Comparison of ENCODE assay signal across 17 cellular contexts in the genomic region with DNA sequence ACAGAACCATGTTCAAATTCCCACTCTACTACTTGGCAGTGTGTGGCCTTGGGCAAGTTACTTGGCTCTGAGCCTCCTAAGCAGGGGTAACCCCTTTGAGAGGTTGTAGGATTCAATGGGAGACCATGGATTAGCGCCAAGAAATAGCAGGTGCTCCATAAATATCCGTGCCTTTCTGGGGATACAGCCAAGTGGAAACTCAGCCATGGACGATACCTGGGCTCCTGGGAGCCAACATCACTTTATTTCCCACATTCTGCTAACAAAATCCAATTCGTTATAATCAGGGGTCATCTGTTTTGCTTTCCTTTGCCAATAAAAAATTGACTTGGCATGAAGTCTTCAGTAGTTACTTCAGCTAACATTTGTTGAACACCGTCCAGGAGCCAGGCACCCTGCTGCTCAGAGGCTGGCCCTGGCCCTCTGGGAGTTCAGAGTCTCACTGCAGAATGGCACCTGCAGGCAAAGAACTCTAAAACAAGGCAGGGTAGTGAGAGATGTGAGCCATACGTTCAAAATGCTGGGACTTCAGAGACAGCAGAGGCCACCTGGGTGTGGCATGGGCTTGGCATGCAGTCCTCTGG. TPM values are rescaled to one million over a fixed set of nuclear protein-coding genes. Genes with fewer than 3 reads are reported as not detected.
DNase-seq lines count a peak whose midpoint lies in the region; ATAC-seq, FAIRE-seq and TF ChIP-seq lines count a peak whose summit lies in the region.
"Had no signal": no experiment of that assay in that cellular context is flagged by ENCODE, and none has a peak within 500 bp of the region (broad histone marks: within the 10 kb centered on the region; RNA-seq: fewer than 3 reads in every experiment).

No MANE protein-coding gene starts in this region.

- in situ Hi-C loops in T47D (cut with HindIII; ENCODE audit: low pct_unique_long_range_greater_than_20kb, low sequenced_read_pairs), result no loop called here
- in situ Hi-C loops in mammary epithelial cell (cut with MboI; ENCODE audit: low sequenced_read_pairs in 2 of 2), result no loop called here

- H3K9ac ChIP-seq in mammary epithelial cell (ENCODE audit: insufficient read depth, low read length) (no peak overlapping the region), OCI-LY3 (ENCODE audit: low read length) (no peak overlapping the region)

- no peaks in the 10 kb centered on the region for H4K20me1 ChIP-seq in mammary epithelial cell (ENCODE audit: insufficient read depth, low read length)
- no peaks in the 10 kb centered on the region for H4K20me1 ChIP-seq in OCI-LY3 (ENCODE audit: insufficient read depth, low read length)

- H3K36me3 ChIP-seq in mammary epithelial cell (ENCODE audit: insufficient read depth, low read length) (no peaks in the 10 kb centered on the region), OCI-LY3 (replicated peaks; ENCODE audit: low read depth, low read length) (peaks cover 3% of the 10 kb centered on the region), thyroid gland (no peaks in the 10 kb centered on the region), tibial nerve (no peaks in the 10 kb centered on the region)
- H3K36me3 ChIP-seq: SJSA1 had no signal

- H2AFZ ChIP-seq in mammary epithelial cell (ENCODE audit: low read depth, low read length) (no peak overlapping the region), OCI-LY3 (ENCODE audit: low read depth, low read length) (no peak overlapping the region)

- no TSS peak for BruUV-seq in mammary epithelial cell (replicated peaks; lab: Mats Ljungman, UMichigan)

- H3K79me2 ChIP-seq in mammary epithelial cell (ENCODE audit: insufficient read depth, low read length) (no peaks in the 10 kb centered on the region), OCI-LY3 (ENCODE audit: low read length) (no peaks in the 10 kb centered on the region)

- H3K27me3 ChIP-seq in mammary epithelial cell (ENCODE audit: insufficient read depth, low read length), result no peaks in the 10 kb centered on the region
- no peaks in the 10 kb centered on the region for H3K27me3 ChIP-seq in OCI-LY3 (ENCODE audit: low read depth, low read length)
- no peaks in the 10 kb centered on the region for H3K27me3 ChIP-seq in thyroid gland
- H3K27me3 ChIP-seq in tibial nerve, result no peaks in the 10 kb centered on the region
- H3K27me3 ChIP-seq: SJSA1 had no signal

- no peak for ATAC-seq in HG03565 (IDR thresholded peaks at IDR 0.05; ENCODE audit: unreplicated experiment)
- ATAC-seq: activated CD8-positive, alpha-beta memory T cell treated with anti-CD3 and anti-CD28 coated beads, Interleukin-2, amount 10 ng/mL, durations not matched to agents 7 days and 5 days had no signal

- intact Hi-C loops in mammary epithelial cell (cut with micrococcal nuclease) (no loop called here), thyroid gland (cut with DNase I) (no loop called here)

- H3K4me3 ChIP-seq in mammary epithelial cell (replicated peaks in 1 of 3; ENCODE audit: insufficient read depth in 1 of 3, low read depth in 2 of 3, low read length in 3 of 3), result no peak overlapping the region
- no peak overlapping the region for H3K4me3 ChIP-seq in OCI-LY3 (ENCODE audit: low read length)
- H3K4me3 ChIP-seq in thyroid gland (replicated peaks in 1 of 3), result no peak overlapping the region
- H3K4me3 ChIP-seq in tibial nerve, result no peak overlapping the region
- H3K4me3 ChIP-seq: SJSA1 had no signal

- TF ChIP-seq CTCF in mammary epithelial cell (conservative IDR thresholded peaks at IDR 0.05 in 1 of 2, IDR thresholded peaks at IDR 0.05 in 1 of 2; ENCODE audit: extremely low read depth in 1 of 2, insufficient read depth in 1 of 2, low read depth in 1 of 2, low read length in 2 of 2) (no peak), OCI-LY3 (IDR thresholded peaks at IDR 0.05; ENCODE audit: low read depth, low read length) (no peak), thyroid gland (IDR thresholded peaks at IDR 0.05) (no peak), tibial nerve (IDR thresholded peaks at IDR 0.05) (no peak)

- no peak for TF ChIP-seq EP300 in tibial nerve (IDR thresholded peaks at IDR 0.05)

- no peak overlapping the region for H3K27ac ChIP-seq in mammary epithelial cell (ENCODE audit: insufficient read depth, low read depth, low read length)
- H3K27ac ChIP-seq in OCI-LY3 (ENCODE audit: low read length), result peak overlapping the region; percentile 26; the same call in 1 of the 2 replicates
- no peak overlapping the region for H3K27ac ChIP-seq in thyroid gland
- H3K27ac ChIP-seq in tibial nerve, result no peak overlapping the region
- H3K27ac ChIP-seq: SJSA1 had no signal

- DNase-seq in T47D (ENCODE audit: low read depth in 1 of 2, low spot score in 1 of 2), result peak; percentile 88 to 99
- DNase-seq in mammary epithelial cell, result no peak
- DNase-seq in NCI-H1694 (lab: John Stamatoyannopoulos, UW), result peak; percentile 49
- DNase-seq in thyroid gland, result peak; percentile 29 to 41
- no peak for DNase-seq in tibial nerve (ENCODE audit: low spot score in 2 of 2)
- no peak for DNase-seq in GM19239 (ENCODE audit: insufficient read length, low spot score)
- DNase-seq: activated CD8-positive, alpha-beta memory T cell treated with anti-CD3 and anti-CD28 coated beads, Interleukin-2, amount 10 ng/mL, durations not matched to agents 7 days and 5 days; activated naive CD4-positive, alpha-beta T cell treated with anti-CD3 and anti-CD28 coated beads, Interleukin-2, amount 50 U/mL, for 16 hours; H9; NK-92 treated with Interleukin-12 subunit alpha and Interleukin-12 subunit beta, amount 100 ng/mL, for 24 hours had no signal

- TF ChIP-seq POLR2A in thyroid gland (IDR thresholded peaks at IDR 0.05) (no peak), tibial nerve (IDR thresholded peaks at IDR 0.05) (no peak)

- CTCF ChIA-PET in mammary epithelial cell (lab: Charles Lee; ENCODE audit: low non-redundant PET), result no interaction called here

- WGBS in mammary epithelial cell (ENCODE audit: low coverage, missing lambda C conversion rate), result 63% methylated on average over 3 of the region's 6 CpGs
- WGBS in thyroid gland, 2 donors, result 36% methylated on average over 6 of the region's 6 CpGs
- 57 to 59% methylated on average over 6 of the region's 6 CpGs for WGBS in tibial nerve, 2 donors

- H3K4me2 ChIP-seq in mammary epithelial cell (ENCODE audit: insufficient read depth, low read depth, low read length), result no peak overlapping the region
- H3K4me2 ChIP-seq in OCI-LY3 (ENCODE audit: low read length), result no peak overlapping the region

- no peak for FAIRE-seq in GM19239 (lab: Jason Lieb, UNC)
- FAIRE-seq: D721Med had no signal

- H3K4me1 ChIP-seq in mammary epithelial cell (ENCODE audit: insufficient read depth, low read length), result no peaks in the 10 kb centered on the region
- peaks cover 19% of the 10 kb centered on the region for H3K4me1 ChIP-seq in OCI-LY3 (ENCODE audit: low read length)
- peaks cover 0 to 3% of the 10 kb centered on the region in 2 donors for H3K4me1 ChIP-seq in thyroid gland
- peaks cover 0 to 5% (median 2%) of the 10 kb centered on the region in 4 donors for H3K4me1 ChIP-seq in tibial nerve
- H3K4me1 ChIP-seq: SJSA1 had no signal

- H3K9me3 ChIP-seq in mammary epithelial cell (replicated peaks; ENCODE audit: insufficient read depth, low read length) (no peaks in the 10 kb centered on the region), OCI-LY3 (ENCODE audit: insufficient read depth, low read length) (peaks cover 4% of the 10 kb centered on the region; the same call in 1 of the 2 replicates), thyroid gland (no peaks in the 10 kb centered on the region), tibial nerve (no peaks in the 10 kb centered on the region)
- H3K9me3 ChIP-seq: SJSA1 had no signal

- dilution Hi-C loops in mammary epithelial cell (cut with HindIII; ENCODE audit: low sequenced_read_pairs), result no loop called here

RNA-seq across cellular contexts. Expression of a gene that starts 42.3 kb away (rescaled TPM):
- total RNA-seq in mammary epithelial cell (not detected), thyroid gland (not detected), tibial nerve (not detected)
- not detected for polyA plus RNA-seq in mammary epithelial cell
- not detected for polyA minus RNA-seq in mammary epithelial cell
- total RNA-seq: activated CD8-positive, alpha-beta memory T cell treated with anti-CD3 and anti-CD28 coated beads, Interleukin-2, amount 10 ng/mL, durations not matched to agents 7 days and 5 days; fibroblast of villous mesenchyme; LHCN-M2; SJSA1; skeletal muscle tissue had no signal

RNA-seq across cellular contexts. Expression of a gene that starts 47.4 kb away (rescaled TPM):
- total RNA-seq in mammary epithelial cell (not detected), thyroid gland (under 1 TPM in 2 of 4 donors, not detected in 2; 0.56 to 0.63 TPM), tibial nerve (under 1 TPM in 2 of 4 donors, not detected in 2; 0.30 to 0.66 TPM)
- not detected for polyA plus RNA-seq in mammary epithelial cell
- not detected for polyA minus RNA-seq in mammary epithelial cell
- total RNA-seq: activated CD8-positive, alpha-beta memory T cell treated with anti-CD3 and anti-CD28 coated beads, Interleukin-2, amount 10 ng/mL, durations not matched to agents 7 days and 5 days; fibroblast of villous mesenchyme; LHCN-M2; SJSA1 had no signal

Comparison
In these comparisons a context has a peak if more than half of its experiments do, and no peak if none do; other contexts are left out.
1. DNase-seq: peak in T47D (2 of 2), NCI-H1694 (single experiment) and thyroid gland (2 of 2); none in mammary epithelial cell (single experiment), tibial nerve (0 of 2) and GM19239 (single experiment).